In genomic region chrX:14028473-14028872, GRCh38 we compare ENCODE assay signal across 9 cellular contexts. TPM values are rescaled to one million over a fixed set of nuclear protein-coding genes. Genes with fewer than 3 reads are reported as not detected.
A peak's percentile ranks its signal among the peaks of the same experiment; 100 is the strongest.
DNase-seq lines count a peak whose midpoint lies in the region; ATAC-seq lines count a peak whose summit lies in the region.
"Had no signal": no experiment of that assay in that cellular context is flagged by ENCODE, and none has a peak within 500 bp of the region (broad histone marks: within the 10 kb centered on the region; RNA-seq: fewer than 3 reads in every experiment).

No MANE protein-coding gene starts in this region.

- peaks cover 4% of the 10 kb centered on the region for H3K4me1 ChIP-seq in right cardiac atrium (ENCODE audit: control insufficient read depth, insufficient read depth, low read length)

- intact Hi-C loops in right cardiac atrium (cut with DNase I), result no loop called here
- intact Hi-C loops in left cardiac atrium (cut with DNase I), result no loop called here

- H3K9me3 ChIP-seq in right cardiac atrium (ENCODE audit: control insufficient read depth, low read length), result no peaks in the 10 kb centered on the region

- peaks cover 17% of the 10 kb centered on the region for H3K4me1 Mint-ChIP-seq in activated T-helper 17 cell treated with anti-CD3 and anti-CD28 coated beads, Interleukin-2, amount 50 U/mL, for 72 hours

- H3K4me3 Mint-ChIP-seq in activated T-helper 17 cell treated with anti-CD3 and anti-CD28 coated beads, Interleukin-2, amount 50 U/mL, for 72 hours, result peak overlapping the region; percentile 92

- peak overlapping the region; percentile 85 for H3K4me3 ChIP-seq in right cardiac atrium (ENCODE audit: low read length)

- no peak for ATAC-seq in right cardiac atrium
- no peak for ATAC-seq in left cardiac atrium
- ATAC-seq in activated T-helper 17 cell treated with anti-CD3 and anti-CD28 coated beads, Interleukin-2, amount 50 U/mL, for 72 hours (replicated peaks), result peak; percentile 52

- H3K36me3 Mint-ChIP-seq in activated T-helper 17 cell treated with anti-CD3 and anti-CD28 coated beads, Interleukin-2, amount 50 U/mL, for 72 hours (ENCODE audit: low read depth), result peaks cover 12% of the 10 kb centered on the region

- H3K27me3 Mint-ChIP-seq in activated T-helper 17 cell treated with anti-CD3 and anti-CD28 coated beads, Interleukin-2, amount 50 U/mL, for 72 hours, result no peaks in the 10 kb centered on the region

- no peak overlapping the region for H3K27ac ChIP-seq in right cardiac atrium (ENCODE audit: low read length)
- H3K27ac ChIP-seq in layer of hippocampus (ENCODE audit: low read depth, low read length), result peak overlapping the region; percentile 74

- DNase-seq in right cardiac atrium (no peak), left cardiac atrium (no peak), EL (no peak), SIG-M5 treated with dmso at 0.1 percent for 504 hours (lab: John Stamatoyannopoulos, UW; ENCODE audit: unreplicated experiment) (no peak), Kasumi-1 (lab: John Stamatoyannopoulos, UW) (no peak), HPDE6-E6E7 (ENCODE audit: extremely low spot score) (no peak)
- DNase-seq: activated CD8-positive, alpha-beta memory T cell treated with anti-CD3 and anti-CD28 coated beads for 24 hours had no signal

- H3K27me3 ChIP-seq in right cardiac atrium (ENCODE audit: control insufficient read depth, insufficient read depth) (no peaks in the 10 kb centered on the region), layer of hippocampus (ENCODE audit: control insufficient read depth, insufficient read depth, low read length) (no peaks in the 10 kb centered on the region)

- peak overlapping the region; percentile 97 for H3K27ac Mint-ChIP-seq in activated T-helper 17 cell treated with anti-CD3 and anti-CD28 coated beads, Interleukin-2, amount 50 U/mL, for 72 hours

- H3K9me3 Mint-ChIP-seq in activated T-helper 17 cell treated with anti-CD3 and anti-CD28 coated beads, Interleukin-2, amount 50 U/mL, for 72 hours, result no peaks in the 10 kb centered on the region

- WGBS in right cardiac atrium, result 56% methylated on average over 3 of the region's 3 CpGs

RNA-seq across cellular contexts. Expression of gene GEMIN8, which starts 1.2 kb away (rescaled TPM):
- total RNA-seq in right cardiac atrium, result 1 to 10 TPM; 8.0 to 9.6 (median 8.9) TPM
- 11.1 TPM for polyA plus RNA-seq in right cardiac atrium
- 1 to 10 TPM; 8.7 to 9.2 TPM for total RNA-seq in left cardiac atrium
- 10 to 100 TPM; 11.3 to 13.0 TPM for total RNA-seq in activated T-helper 17 cell treated with anti-CD3 and anti-CD28 coated beads, Interleukin-2, amount 50 U/mL, for 72 hours
